Comparison of ENCODE assay signal across 8 cellular contexts in genomic region chr12:106582661-106583577, GRCh38. TPM values are rescaled to one million over a fixed set of nuclear protein-coding genes. Genes with fewer than 3 reads are reported as not detected.
DNase-seq lines count a peak whose midpoint lies in the region; ATAC-seq and TF ChIP-seq lines count a peak whose summit lies in the region.

TSS of gene RFX4 (plus strand) at chr12:106583004. CDS start at chr12:106583321, 317 bp downstream.

- H3K27ac Mint-ChIP-seq in T-cell, result no peak within 1 kb of the TSS

- no peaks in the 10 kb centered on the region for H3K9me3 ChIP-seq in gastrocnemius medialis

- POLR2A ChIA-PET in T-cell (lab: Charles Lee), result no interaction called here

- TF ChIP-seq POLR2A in gastrocnemius medialis (IDR thresholded peaks at IDR 0.05), result no peak

- DNase-seq in GM20000 (ENCODE audit: low spot score) (peak; percentile 27), T-cell (no peak), head of caudate nucleus (peak in 35 of 42 donors; percentile 23 to 81 (median 57)), gastrocnemius medialis (no peak), ACHN (no peak)
- no peak for DNase-seq in stimulated activated CD4-positive, alpha-beta T cell treated with anti-CD3 and anti-CD28 coated beads, Interleukin-2, amount 100 ng/mL, for 24 hours
- DNase-seq in effector CD4-positive, alpha-beta T cell, result no peak
- DNase-seq in activated CD4-positive, CD25-positive, alpha-beta regulatory T cell treated with anti-CD3 and anti-CD28 coated beads, Interleukin-2, amount 50 U/mL, for 72 hours, result no peak

- H3K9me3 Mint-ChIP-seq in T-cell, result no peaks in the 10 kb centered on the region

- intact Hi-C loops in head of caudate nucleus (cut with DNase I) (loop anchor here (10.0 kb wide), 1 partner anchor 182 kb away; no protein-coding TSS in a partner anchor), gastrocnemius medialis (cut with DNase I; ENCODE audit: low total_unique reads) (no loop called here)

- ATAC-seq in T-cell (replicated peaks in 1 of 4) (no peak), gastrocnemius medialis (no peak)

- no peaks in the 10 kb centered on the region for H3K36me3 ChIP-seq in gastrocnemius medialis

- in situ Hi-C loops in gastrocnemius medialis (cut with MboI; ENCODE audit: low sequenced_read_pairs in 4 of 4) (no loop called here), ACHN (cut with HindIII; ENCODE audit: low pct_ligation_motif_present, low pct_unique_long_range_greater_than_20kb, low sequenced_read_pairs) (no loop called here)

- CTCF ChIA-PET in T-cell (lab: Charles Lee), result no interaction called here

- H3K4me1 ChIP-seq in gastrocnemius medialis, result peaks cover 7 to 44% of the 10 kb centered on the region in 2 donors

- no peak within 1 kb of the TSS for H3K27ac ChIP-seq in gastrocnemius medialis

- TF ChIP-seq CTCF in GM20000 (IDR thresholded peaks at IDR 0.05; ENCODE audit: extremely low read depth, missing control alignments) (no peak), gastrocnemius medialis (IDR thresholded peaks at IDR 0.05 in 4 of 5, conservative IDR thresholded peaks at IDR 0.05 in 1 of 5) (no peak)

- peak within 1 kb of the TSS; percentile 42 to 55 (median 46) for H3K4me3 ChIP-seq in gastrocnemius medialis

- peaks cover 82 to 95% (median 89%) of the 10 kb centered on the region in 3 donors for H3K27me3 ChIP-seq in gastrocnemius medialis

- no peaks in the 10 kb centered on the region for H3K36me3 Mint-ChIP-seq in T-cell

- peaks cover 23 to 44% (median 40%) of the 10 kb centered on the region in 3 donors for H3K4me1 Mint-ChIP-seq in T-cell

- peak within 1 kb of the TSS; percentile 53 to 76 (median 69) for H3K4me3 Mint-ChIP-seq in T-cell

- H3K27me3 Mint-ChIP-seq in T-cell, result peaks cover 65 to 83% of the 10 kb centered on the region in 2 donors

RNA-seq across cellular contexts. Expression of gene RFX4, which starts in this region (rescaled TPM):
- not detected for total RNA-seq in T-cell
- not detected for total RNA-seq in gastrocnemius medialis

Comparison
In these comparisons a context has a peak if more than half of its experiments do, and no peak if none do; other contexts are left out.
1. DNase-seq: peak in GM20000 (single experiment) and head of caudate nucleus (35 of 42); none in T-cell (0 of 34), gastrocnemius medialis (0 of 2), stimulated activated CD4-positive, alpha-beta T cell treated with anti-CD3 and anti-CD28 coated beads, Interleukin-2, amount 100 ng/mL, for 24 hours (0 of 2), effector CD4-positive, alpha-beta T cell (single experiment), ACHN (single experiment) and activated CD4-positive, CD25-positive, alpha-beta regulatory T cell treated with anti-CD3 and anti-CD28 coated beads, Interleukin-2, amount 50 U/mL, for 72 hours (single experiment).